ENCODE assay signal across 30 cellular contexts in the genomic region with DNA sequence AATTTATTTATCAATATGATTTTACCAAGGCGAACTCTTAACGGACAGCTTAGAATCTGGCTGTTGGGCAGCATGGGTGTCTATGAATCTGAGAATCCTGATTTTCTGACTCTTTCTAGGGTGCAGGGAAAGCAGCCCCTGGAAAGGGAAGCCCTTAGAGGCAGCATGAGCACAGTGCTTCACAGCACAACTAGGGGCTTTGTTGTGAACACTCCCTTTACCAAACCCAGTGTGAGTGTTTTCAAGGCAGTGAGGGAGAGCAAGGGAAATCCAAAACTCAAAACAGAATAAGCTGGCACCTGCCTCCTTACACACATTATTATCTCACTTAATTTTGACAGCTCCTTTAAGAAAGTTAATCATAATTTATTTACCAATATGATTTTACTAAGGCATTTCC.
"Had no signal": no experiment of that assay in that cellular context is flagged by ENCODE, and none has a peak within 500 bp of the region (broad histone marks: within the 10 kb centered on the region; RNA-seq: fewer than 3 reads in every experiment).

No MANE protein-coding gene starts in this region.

- H3K27ac ChIP-seq: breast epithelium, epithelial cell of prostate, esophagus squamous epithelium, hepatocyte, left lung, neutrophil, right lobe of liver, testis, VCaP had no signal

- H3K36me3 ChIP-seq: breast epithelium, esophagus squamous epithelium, left lung, neutrophil, right lobe of liver had no signal

- H3K4me3 ChIP-seq: breast epithelium, esophagus squamous epithelium, hepatocyte, left lung, lung, mucosa of descending colon, right lobe of liver, testis had no signal

- H3K4me2 ChIP-seq: hepatocyte had no signal

- H3K27me3 ChIP-seq: breast epithelium, esophagus squamous epithelium, hepatocyte, left lung, neutrophil, right lobe of liver, testis had no signal

- DNase-seq: activated CD4-positive, alpha-beta memory T cell treated with anti-CD3 and anti-CD28 coated beads, Interleukin-2, amount 10 ng/mL, durations not matched to agents 7 days and 5 days; activated CD4-positive, alpha-beta T cell treated with anti-CD3 and anti-CD28 coated beads, Interleukin-2, amount 10 ng/mL, durations not matched to agents 7 days and 5 days; activated CD4-positive, CD25-positive, alpha-beta regulatory T cell treated with anti-CD3 and anti-CD28 coated beads, Interleukin-2, amount 50 U/mL, for 72 hours; activated CD8-positive, alpha-beta memory T cell treated with anti-CD3 and anti-CD28 coated beads, Interleukin-2, amount 50 U/mL, for 48 hours; activated gamma-delta T cell treated with Interleukin-2 at 50 U/mL for 16 hours; activated naive CD4-positive, alpha-beta T cell treated with anti-CD3 and anti-CD28 coated beads, Interleukin-2, amount 50 U/mL, for 16 hours; activated T-cell treated with anti-CD3 and anti-CD28 coated beads, Interleukin-2, amount 50 U/mL, for 24 hours; central memory CD4-positive, alpha-beta T cell; effector CD4-positive, alpha-beta T cell; esophagus squamous epithelium; kidney glomerular epithelial cell; left lung; mesendoderm; mucosa of descending colon; right lobe of liver; stimulated activated CD4-positive, alpha-beta T cell treated with anti-CD3 and anti-CD28 coated beads, Interleukin-12 subunit alpha, Interleukin-12 subunit beta, amount 100 ng/mL, for 4 hours; stimulated activated CD4-positive, alpha-beta T cell treated with anti-CD3 and anti-CD28 coated beads, Interleukin-4, amount 100 ng/mL, for 1 hour; stimulated activated naive CD8-positive, alpha-beta T cell treated with anti-CD3 and anti-CD28 coated beads, Interleukin-15, Interleukin-2, amounts not matched to agents 100 U/mL and 50 U/mL, for 24 hours; testis; trophoblast cell had no signal

- H3K4me1 ChIP-seq: breast epithelium, esophagus squamous epithelium, left lung, right lobe of liver, testis had no signal

- FAIRE-seq: endometrium, frontal cortex, TTC549, urothelium cell line had no signal

- H3K9me3 ChIP-seq: breast epithelium, esophagus squamous epithelium, left lung, mucosa of descending colon, neutrophil, right lobe of liver, testis had no signal

- H2AFZ ChIP-seq: hepatocyte had no signal

- H3K79me2 ChIP-seq: hepatocyte had no signal
